8 cellular contexts compared by ENCODE assay signal in genomic region chr13:110575322-110576069, GRCh38. TPM values are rescaled to one million over a fixed set of nuclear protein-coding genes. Genes with fewer than 3 reads are reported as not detected.
DNase-seq lines count a peak whose midpoint lies in the region; ATAC-seq and TF ChIP-seq lines count a peak whose summit lies in the region.

No MANE protein-coding gene starts in this region.

- TF ChIP-seq CTCF in fibroblast of the aortic adventitia (IDR thresholded peaks at IDR 0.05; ENCODE audit: insufficient read depth, low read length), result no peak
- TF ChIP-seq CTCF in type B pancreatic cell (conservative IDR thresholded peaks at IDR 0.05), result no peak
- TF ChIP-seq CTCF in colonic mucosa (IDR thresholded peaks at IDR 0.05), result no peak

- no peaks in the 10 kb centered on the region for H3K36me3 Mint-ChIP-seq in type B pancreatic cell

- H3K4me1 Mint-ChIP-seq in type B pancreatic cell (ENCODE audit: unreplicated experiment), result peaks cover 28% of the 10 kb centered on the region

- ATAC-seq in GM19043 (IDR thresholded peaks at IDR 0.05; ENCODE audit: low read depth, unreplicated experiment) (peak; percentile 90), HG03064 (IDR thresholded peaks at IDR 0.05; ENCODE audit: low read depth, unreplicated experiment) (peak; percentile 88)

- H3K27ac ChIP-seq in BLaER1 treated with 17β-estradiol and CSF1 and Interleukin-3, amounts not matched to agents 10 nM and 100 nM, result no peak overlapping the region
- H3K27ac ChIP-seq in colonic mucosa, result no peak overlapping the region

- DNase-seq in OCI-M1 (lab: John Stamatoyannopoulos, UW) (peak; percentile 46), fibroblast of the aortic adventitia (ENCODE audit: low read depth) (peak; percentile 58), type B pancreatic cell (ENCODE audit: extremely low spot score, unreplicated experiment) (no peak), globus pallidus (ENCODE audit: low spot score) (no peak), colonic mucosa (no peak)

- peaks cover 34 to 64% (median 52%) of the 10 kb centered on the region in 10 experiments for H3K4me1 ChIP-seq in BLaER1 treated with 17β-estradiol and CSF1 and Interleukin-3, amounts not matched to agents 10 nM and 100 nM
- no peaks in the 10 kb centered on the region for H3K4me1 ChIP-seq in colonic mucosa

- H4K20me1 ChIP-seq in BLaER1 treated with 17β-estradiol and CSF1 and Interleukin-3, amounts not matched to agents 10 nM and 100 nM, result peaks cover 0 to 7% (median 0%) of the 10 kb centered on the region in 11 experiments; a peak in 2 of 22 replicates

- no peaks in the 10 kb centered on the region for H3K9me3 ChIP-seq in BLaER1 treated with 17β-estradiol and CSF1 and Interleukin-3, amounts not matched to agents 10 nM and 100 nM (replicated peaks in 1 of 11)
- no peaks in the 10 kb centered on the region for H3K9me3 ChIP-seq in colonic mucosa

- no peaks in the 10 kb centered on the region for H3K9me3 Mint-ChIP-seq in type B pancreatic cell

- no peak overlapping the region for H3K9ac ChIP-seq in BLaER1 treated with 17β-estradiol and CSF1 and Interleukin-3, amounts not matched to agents 10 nM and 100 nM
- H3K9ac ChIP-seq in colonic mucosa (ENCODE audit: low read depth in 2 of 2, low read length in 2 of 2), result no peak overlapping the region

- H3K4me3 ChIP-seq in BLaER1 treated with 17β-estradiol and CSF1 and Interleukin-3, amounts not matched to agents 10 nM and 100 nM, result peak overlapping the region in 1 of 10 experiments; percentile 29; a peak in 2 of 20 replicates
- H3K4me3 ChIP-seq in fibroblast of the aortic adventitia (ENCODE audit: low read depth, low read length) (no peak overlapping the region), colonic mucosa (no peak overlapping the region)

- H3K4me3 Mint-ChIP-seq in type B pancreatic cell, result no peak overlapping the region

- peaks cover 10% of the 10 kb centered on the region for H3K27me3 Mint-ChIP-seq in type B pancreatic cell

- no peaks in the 10 kb centered on the region for H3K36me3 ChIP-seq in BLaER1 treated with 17β-estradiol and CSF1 and Interleukin-3, amounts not matched to agents 10 nM and 100 nM
- H3K36me3 ChIP-seq in colonic mucosa, result no peaks in the 10 kb centered on the region

- peak overlapping the region; percentile 65 to 86 (median 78) for H3K4me2 ChIP-seq in BLaER1 treated with 17β-estradiol and CSF1 and Interleukin-3, amounts not matched to agents 10 nM and 100 nM

- H3K27ac Mint-ChIP-seq in type B pancreatic cell, result peak overlapping the region; percentile 39

- intact Hi-C loops in colonic mucosa (cut with DNase I), result loop anchor here (10.0 kb wide), 1 partner anchor 121 kb away; no protein-coding TSS in a partner anchor

- 0 out of 22 replicates have a peak, but pooled peaks cover 0 to 4% (median 0%) of the 10 kb centered on the region in 11 experiments for H3K27me3 ChIP-seq in BLaER1 treated with 17β-estradiol and CSF1 and Interleukin-3, amounts not matched to agents 10 nM and 100 nM
- no peaks in the 10 kb centered on the region for H3K27me3 ChIP-seq in colonic mucosa

RNA-seq across cellular contexts. Expression of gene RAB20, which starts 14.0 kb away (rescaled TPM):
- total RNA-seq in fibroblast of the aortic adventitia (ENCODE audit: low replicate concordance) (1.6 and 3.5 TPM in 2 replicates), type B pancreatic cell (ENCODE audit: low replicate concordance) (6.4 and 9.1 TPM in 2 replicates), colonic mucosa (10 to 100 TPM; 32.1 to 38.0 TPM)

RNA-seq across cellular contexts. Expression of gene NAXD, which starts 39.8 kb away (rescaled TPM):
- total RNA-seq in fibroblast of the aortic adventitia (ENCODE audit: low replicate concordance), result 14.8 and 14.9 TPM in 2 replicates
- total RNA-seq in type B pancreatic cell (ENCODE audit: low replicate concordance), result 38.8 and 39.5 TPM in 2 replicates
- 10 to 100 TPM; 36.7 to 40.4 TPM for total RNA-seq in colonic mucosa

Comparison
In these comparisons a context has a peak if more than half of its experiments do, and no peak if none do; other contexts are left out.
1. DNase-seq: peak in OCI-M1 (single experiment) and fibroblast of the aortic adventitia (single experiment); none in type B pancreatic cell (single experiment), globus pallidus (single experiment) and colonic mucosa (single experiment).